Comparison of ENCODE assay signal across 20 cellular contexts in the genomic region with DNA sequence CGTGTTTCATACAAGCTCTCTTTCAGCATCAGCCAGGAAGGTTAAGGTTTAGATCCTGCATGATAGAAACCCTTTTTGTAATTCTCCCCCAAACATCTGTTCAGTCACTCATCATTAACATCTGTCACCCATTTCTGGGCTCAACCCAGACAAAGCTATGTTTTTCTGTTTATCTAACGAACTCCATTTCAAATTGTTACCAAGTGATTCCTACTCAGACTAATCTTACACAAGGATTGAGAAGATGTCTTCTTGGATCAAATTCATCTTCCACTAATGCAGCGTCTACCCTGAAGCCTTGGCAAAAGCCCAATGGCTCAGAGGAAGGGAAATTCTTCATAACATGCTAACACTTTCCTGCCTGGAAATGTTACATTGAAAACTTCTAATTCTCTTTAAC. TPM values are rescaled to one million over a fixed set of nuclear protein-coding genes. Genes with fewer than 3 reads are reported as not detected.
DNase-seq lines count a peak whose midpoint lies in the region; ATAC-seq and TF ChIP-seq lines count a peak whose summit lies in the region.
"Had no signal": no experiment of that assay in that cellular context is flagged by ENCODE, and none has a peak within 500 bp of the region (broad histone marks: within the 10 kb centered on the region; RNA-seq: fewer than 3 reads in every experiment).

No MANE protein-coding gene starts in this region.

- POLR2A ChIA-PET in SK-N-SH (lab: Yijun Ruan, JAX): no interaction called here

- peak overlapping the region in 1 of 2 experiments; percentile 39; a peak in 1 of 4 replicates for H3K27ac ChIP-seq in SK-N-SH (ENCODE audit: low read depth in 2 of 2, low read length in 1 of 2)
- H3K27ac ChIP-seq: adrenal gland; BLaER1 treated with 17β-estradiol and CSF1 and Interleukin-3, amounts not matched to agents 10 nM and 100 nM; neutrophil; right atrium auricular region; SJSA1 had no signal

- H3K36me3 ChIP-seq in SK-N-SH (replicated peaks in 1 of 2; ENCODE audit: control insufficient read depth in 1 of 2, insufficient read depth in 2 of 2, low read length in 1 of 2): peaks cover 0 to 14% of the 10 kb centered on the region in 2 experiments
- H3K36me3 ChIP-seq: adrenal gland; BLaER1 treated with 17β-estradiol and CSF1 and Interleukin-3, amounts not matched to agents 10 nM and 100 nM; neutrophil; right atrium auricular region; SJSA1 had no signal

- H3F3A ChIP-seq in SK-N-SH (replicated peaks; ENCODE audit: insufficient read depth): peaks cover 12% of the 10 kb centered on the region

- no peaks in the 10 kb centered on the region for H3K9me2 ChIP-seq in SK-N-SH

- no peak overlapping the region for H3K9ac ChIP-seq in SK-N-SH
- H3K9ac ChIP-seq: BLaER1 treated with 17β-estradiol and CSF1 and Interleukin-3, amounts not matched to agents 10 nM and 100 nM had no signal

- H3K4me3 ChIP-seq in SK-N-SH (ENCODE audit: low read depth in 2 of 2, low read length in 1 of 2): no peak overlapping the region
- no peak overlapping the region for H3K4me3 ChIP-seq in skeletal muscle cell (ENCODE audit: low read depth, low read length)
- H3K4me3 ChIP-seq: adrenal gland; BLaER1 treated with 17β-estradiol and CSF1 and Interleukin-3, amounts not matched to agents 10 nM and 100 nM; right atrium auricular region; SJSA1 had no signal

- DNase-seq in EH (ENCODE audit: low read depth) (peak; percentile 91), SK-N-SH (no peak), fibroblast of gingiva (ENCODE audit: low read depth) (peak; percentile 78), skeletal muscle cell (ENCODE audit: low read depth) (peak; percentile 59)
- DNase-seq in effector CD4-positive, alpha-beta T cell: no peak
- DNase-seq: activated CD4-positive, CD25-positive, alpha-beta regulatory T cell; adrenal gland; H9; hypothalamus; KG1; kidney glomerular epithelial cell; NCI-H1092; NCI-H748 treated with DMSO at 0.1 percent for 48 hours; PC-3 had no signal

- H4K20me1 ChIP-seq in SK-N-SH (ENCODE audit: insufficient read depth): no peaks in the 10 kb centered on the region
- H4K20me1 ChIP-seq: BLaER1 treated with 17β-estradiol and CSF1 and Interleukin-3, amounts not matched to agents 10 nM and 100 nM had no signal

- no peak for TF ChIP-seq EP300 in SK-N-SH (IDR thresholded peaks at IDR 0.05; ENCODE audit: borderline replicate concordance in 1 of 2, low read depth in 1 of 2, low read length in 1 of 2)

- no peak overlapping the region for H3K4me2 ChIP-seq in SK-N-SH
- H3K4me2 ChIP-seq: BLaER1 treated with 17β-estradiol and CSF1 and Interleukin-3, amounts not matched to agents 10 nM and 100 nM had no signal

- no peaks in the 10 kb centered on the region for H3K79me2 ChIP-seq in SK-N-SH (ENCODE audit: insufficient read depth)

- TF ChIP-seq RAD21 in SK-N-SH (IDR thresholded peaks at IDR 0.05; ENCODE audit: low read length): no peak

- H3K27me3 ChIP-seq in SK-N-SH (ENCODE audit: insufficient read depth): no peaks in the 10 kb centered on the region
- H3K27me3 ChIP-seq: adrenal gland; BLaER1 treated with 17β-estradiol and CSF1 and Interleukin-3, amounts not matched to agents 10 nM and 100 nM; right atrium auricular region; SJSA1 had no signal

- no peak for TF ChIP-seq CTCF in SK-N-SH (IDR thresholded peaks at IDR 0.05)

- no peaks in the 10 kb centered on the region for H3K9me3 ChIP-seq in SK-N-SH
- H3K9me3 ChIP-seq: adrenal gland; BLaER1 treated with 17β-estradiol and CSF1 and Interleukin-3, amounts not matched to agents 10 nM and 100 nM; neutrophil; right atrium auricular region; SJSA1 had no signal

- no peak overlapping the region for H2AFZ ChIP-seq in SK-N-SH (ENCODE audit: low read depth)

- ATAC-seq in GM21381 (IDR thresholded peaks at IDR 0.05; ENCODE audit: unreplicated experiment) (no peak), GM18498 (IDR thresholded peaks at IDR 0.05; ENCODE audit: unreplicated experiment) (no peak)
- ATAC-seq: PC-3 had no signal

- 50% methylated on average over 3 of the region's 3 CpGs for WGBS in SK-N-SH (ENCODE audit: low lambda C conversion rate)

- H3K4me1 ChIP-seq in SK-N-SH (ENCODE audit: control insufficient read depth in 1 of 2, insufficient read depth in 2 of 2, low read depth in 1 of 2, low read length in 1 of 2): no peaks in the 10 kb centered on the region; a peak in 1 of 4 replicates
- H3K4me1 ChIP-seq: adrenal gland; BLaER1 treated with 17β-estradiol and CSF1 and Interleukin-3, amounts not matched to agents 10 nM and 100 nM; right atrium auricular region; SJSA1 had no signal

- CTCF ChIA-PET in SK-N-SH (lab: Yijun Ruan, JAX): interaction anchor here (0.7 kb wide), 1 partner anchor 26 kb away, joined by 5 read pairs; no protein-coding TSS in a partner anchor

TF ChIP-seq in SK-N-SH, 30 proteins besides CTCF, POLR2A, EP300 and RAD21:
- TF ChIP-seq, protein P1, sequence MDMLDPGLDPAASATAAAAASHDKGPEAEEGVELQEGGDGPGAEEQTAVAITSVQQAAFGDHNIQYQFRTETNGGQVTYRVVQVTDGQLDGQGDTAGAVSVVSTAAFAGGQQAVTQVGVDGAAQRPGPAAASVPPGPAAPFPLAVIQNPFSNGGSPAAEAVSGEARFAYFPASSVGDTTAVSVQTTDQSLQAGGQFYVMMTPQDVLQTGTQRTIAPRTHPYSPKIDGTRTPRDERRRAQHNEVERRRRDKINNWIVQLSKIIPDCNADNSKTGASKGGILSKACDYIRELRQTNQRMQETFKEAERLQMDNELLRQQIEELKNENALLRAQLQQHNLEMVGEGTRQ (IDR thresholded peaks at IDR 0.05; ENCODE audit: borderline replicate concordance, low read depth, low read length): no peak
- TF ChIP-seq TCF12 (IDR thresholded peaks at IDR 0.05) (0 out of 2 replicates have a peak, but pooled peaks have one; percentile 5), NFIC (IDR thresholded peaks at IDR 0.05; ENCODE audit: borderline replicate concordance) (peak; percentile 40; the same call in 1 of the 2 replicates)

RNA-seq across cellular contexts. Expression of a gene that starts 58.7 kb away (rescaled TPM):
- polyA plus RNA-seq in SK-N-SH (2012; rRNA removed): 0.72 and 0.93 TPM in 2 replicates
- 0.81 and 0.82 TPM in 2 replicates for polyA plus RNA-seq in SK-N-SH (2012; cell fraction: cytosol; rRNA removed)
- polyA plus RNA-seq in SK-N-SH (2012; cell fraction: nucleus; rRNA removed): 0.62 and 1.0 TPM in 2 replicates

Comparison
In these comparisons a context has a peak if more than half of its experiments do, and no peak if none do; other contexts are left out.
1. DNase-seq: peak in EH (single experiment), fibroblast of gingiva (single experiment) and skeletal muscle cell (single experiment); none in SK-N-SH (single experiment) and effector CD4-positive, alpha-beta T cell (single experiment).